Comparison of ENCODE assay signal across 32 cellular contexts in the genomic region with DNA sequence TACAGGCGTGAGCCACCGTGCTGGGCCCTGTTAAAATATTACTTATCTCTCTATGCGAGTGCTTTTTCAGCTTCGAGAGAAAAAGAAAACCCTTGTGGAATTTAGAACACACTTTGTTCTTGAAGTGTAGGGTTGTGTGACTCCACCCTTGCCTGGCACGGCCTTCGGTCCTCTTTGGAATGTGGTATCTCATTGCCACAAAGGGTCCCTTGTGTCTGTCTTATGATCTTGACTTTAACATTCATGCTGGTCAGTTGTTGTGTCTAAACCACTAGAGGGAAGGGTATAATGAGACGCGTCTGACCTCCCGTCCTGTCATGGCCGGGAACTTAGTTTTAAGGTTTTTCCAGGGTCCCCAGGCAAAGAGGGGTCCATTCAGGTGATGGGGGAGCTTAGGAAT.
"Had no signal": no experiment of that assay in that cellular context is flagged by ENCODE, and none has a peak within 500 bp of the region (broad histone marks: within the 10 kb centered on the region; RNA-seq: fewer than 3 reads in every experiment).

No MANE protein-coding gene starts in this region.

- H3K4me3 ChIP-seq: adrenal gland, body of pancreas, coronary artery, dorsolateral prefrontal cortex, gastroesophageal sphincter, heart right ventricle had no signal

- H3K9me3 Mint-ChIP-seq: activated CD4-positive, alpha-beta memory T cell treated with anti-CD3 and anti-CD28 coated beads for 36 hours; activated CD4-positive, alpha-beta T cell treated with anti-CD3 and anti-CD28 coated beads, Interleukin-2, amount 10 ng/mL, durations not matched to agents 24 days and 14 days; activated naive CD4-positive, alpha-beta T cell treated with anti-CD3 and anti-CD28 coated beads for 36 hours; activated naive CD4-positive, alpha-beta T cell treated with anti-CD3 and anti-CD28 coated beads, Interleukin-2, amount 50 U/mL, for 24 hours; activated T-helper 1 cell treated with anti-CD3 and anti-CD28 coated beads, Interleukin-12 subunit alpha, Interleukin-12 subunit beta, Interleukin-2, Interleukin-4 antibody, amounts not matched to agents 30 ng/mL and 10 ng/mL and 1 ng/mL, durations not matched to agents 14 hours and 24 hours and 36 hours; activated T-helper 2 cell treated with anti-CD3 and anti-CD28 coated beads, Interferon-gamma antibody, Interleukin-2, Interleukin-4, amounts not matched to agents 10 μg/mL and 5 μg/mL and 100 μg/mL, durations not matched to agents 14 hours and 24 hours and 36 hours; dendritic cell treated with granulocyte-macrophage colony-stimulating factor and Interleukin-4, amounts not matched to agents 40 ng/mL and 50 ng/mL, for 4 days; endodermal cell had no signal

- DNase-seq: activated CD4-positive, alpha-beta memory T cell treated with anti-CD3 and anti-CD28 coated beads for 36 hours; activated CD4-positive, alpha-beta T cell treated with anti-CD3 and anti-CD28 coated beads for 36 hours; activated CD4-positive, alpha-beta T cell treated with anti-CD3 and anti-CD28 coated beads, Interleukin-2, amount 10 ng/mL, durations not matched to agents 24 days and 14 days; activated CD4-positive, CD25-positive, alpha-beta regulatory T cell; activated CD4-positive, CD25-positive, alpha-beta regulatory T cell treated with anti-CD3 and anti-CD28 coated beads, Interleukin-2, amount 50 U/mL, for 72 hours; activated CD8-positive, alpha-beta memory T cell treated with anti-CD3 and anti-CD28 coated beads, Interleukin-2, amount 10 ng/mL, durations not matched to agents 7 days and 5 days; activated CD8-positive, alpha-beta memory T cell treated with anti-CD3 and anti-CD28 coated beads, Interleukin-2, amount 50 U/mL, for 4 hours; activated CD8-positive, alpha-beta T cell treated with anti-CD3 and anti-CD28 coated beads, Interleukin-2, amount 10 ng/mL, durations not matched to agents 7 days and 5 days; activated effector memory CD4-positive, alpha-beta T cell treated with anti-CD3 and anti-CD28 coated beads, Interleukin-2, amount 50 U/mL, for 16 hours; activated naive CD4-positive, alpha-beta T cell treated with anti-CD3 and anti-CD28 coated beads for 36 hours; activated naive CD8-positive, alpha-beta T cell treated with anti-CD3 and anti-CD28 coated beads for 36 hours; activated naive CD8-positive, alpha-beta T cell treated with anti-CD3 and anti-CD28 coated beads, Interleukin-2, amount 50 U/mL, for 24 hours; activated T-cell treated with anti-CD3 and anti-CD28 coated beads, Interleukin-2, amount 50 U/mL, for 1 hour; activated T-cell treated with anti-CD3 and anti-CD28 coated beads, Interleukin-2, amount 50 U/mL, for 48 hours; adrenal gland; amygdala; aorta; body of pancreas; caudate nucleus; dorsolateral prefrontal cortex; effector memory CD4-positive, alpha-beta T cell; endodermal cell; foreskin keratinocyte; heart right ventricle; T-helper 2 cell had no signal

- H3K27ac Mint-ChIP-seq: activated CD4-positive, alpha-beta memory T cell treated with anti-CD3 and anti-CD28 coated beads for 36 hours; activated CD4-positive, alpha-beta T cell treated with anti-CD3 and anti-CD28 coated beads for 36 hours; activated CD4-positive, alpha-beta T cell treated with anti-CD3 and anti-CD28 coated beads, Interleukin-2, amount 10 ng/mL, durations not matched to agents 24 days and 14 days; activated CD8-positive, alpha-beta memory T cell treated with anti-CD3 and anti-CD28 coated beads, Interleukin-2, amount 10 ng/mL, durations not matched to agents 7 days and 5 days; activated CD8-positive, alpha-beta T cell treated with anti-CD3 and anti-CD28 coated beads, Interleukin-2, amount 10 ng/mL, durations not matched to agents 7 days and 5 days; activated naive CD4-positive, alpha-beta T cell treated with anti-CD3 and anti-CD28 coated beads for 36 hours; activated naive CD4-positive, alpha-beta T cell treated with anti-CD3 and anti-CD28 coated beads, Interleukin-2, amount 50 U/mL, for 24 hours; activated naive CD8-positive, alpha-beta T cell treated with anti-CD3 and anti-CD28 coated beads for 36 hours; activated naive CD8-positive, alpha-beta T cell treated with anti-CD3 and anti-CD28 coated beads, Interleukin-2, amount 50 U/mL, for 24 hours; activated T-helper 1 cell treated with anti-CD3 and anti-CD28 coated beads, Interleukin-12 subunit alpha, Interleukin-12 subunit beta, Interleukin-2, Interleukin-4 antibody, amounts not matched to agents 30 ng/mL and 10 ng/mL and 1 ng/mL, durations not matched to agents 14 hours and 24 hours and 36 hours; activated T-helper 2 cell treated with anti-CD3 and anti-CD28 coated beads, Interferon-gamma antibody, Interleukin-2, Interleukin-4, amounts not matched to agents 10 μg/mL and 5 μg/mL and 100 μg/mL, durations not matched to agents 14 hours and 24 hours and 36 hours; dendritic cell treated with granulocyte-macrophage colony-stimulating factor and Interleukin-4, amounts not matched to agents 40 ng/mL and 50 ng/mL, for 4 days; endodermal cell had no signal

- H3K27me3 Mint-ChIP-seq: activated CD4-positive, alpha-beta memory T cell treated with anti-CD3 and anti-CD28 coated beads for 36 hours; activated CD4-positive, alpha-beta T cell treated with anti-CD3 and anti-CD28 coated beads for 36 hours; activated CD8-positive, alpha-beta memory T cell treated with anti-CD3 and anti-CD28 coated beads, Interleukin-2, amount 10 ng/mL, durations not matched to agents 7 days and 5 days; activated naive CD8-positive, alpha-beta T cell treated with anti-CD3 and anti-CD28 coated beads for 36 hours; activated naive CD8-positive, alpha-beta T cell treated with anti-CD3 and anti-CD28 coated beads, Interleukin-2, amount 50 U/mL, for 24 hours; dendritic cell treated with granulocyte-macrophage colony-stimulating factor and Interleukin-4, amounts not matched to agents 40 ng/mL and 50 ng/mL, for 4 days had no signal

- H3K4me3 Mint-ChIP-seq: activated CD4-positive, alpha-beta memory T cell treated with anti-CD3 and anti-CD28 coated beads for 36 hours; activated CD4-positive, alpha-beta T cell treated with anti-CD3 and anti-CD28 coated beads for 36 hours; activated CD4-positive, alpha-beta T cell treated with anti-CD3 and anti-CD28 coated beads, Interleukin-2, amount 10 ng/mL, durations not matched to agents 24 days and 14 days; activated CD8-positive, alpha-beta memory T cell treated with anti-CD3 and anti-CD28 coated beads, Interleukin-2, amount 10 ng/mL, durations not matched to agents 7 days and 5 days; activated CD8-positive, alpha-beta T cell treated with anti-CD3 and anti-CD28 coated beads, Interleukin-2, amount 10 ng/mL, durations not matched to agents 7 days and 5 days; activated naive CD4-positive, alpha-beta T cell treated with anti-CD3 and anti-CD28 coated beads for 36 hours; activated naive CD4-positive, alpha-beta T cell treated with anti-CD3 and anti-CD28 coated beads, Interleukin-2, amount 50 U/mL, for 24 hours; activated naive CD8-positive, alpha-beta T cell treated with anti-CD3 and anti-CD28 coated beads for 36 hours; activated naive CD8-positive, alpha-beta T cell treated with anti-CD3 and anti-CD28 coated beads, Interleukin-2, amount 50 U/mL, for 24 hours; activated T-helper 1 cell treated with anti-CD3 and anti-CD28 coated beads, Interleukin-12 subunit alpha, Interleukin-12 subunit beta, Interleukin-2, Interleukin-4 antibody, amounts not matched to agents 30 ng/mL and 10 ng/mL and 1 ng/mL, durations not matched to agents 14 hours and 24 hours and 36 hours; dendritic cell treated with granulocyte-macrophage colony-stimulating factor and Interleukin-4, amounts not matched to agents 40 ng/mL and 50 ng/mL, for 4 days; endodermal cell had no signal

- H3K36me3 ChIP-seq: adrenal gland, gastroesophageal sphincter, heart right ventricle had no signal

- H3K9me3 ChIP-seq: adrenal gland, body of pancreas, gastroesophageal sphincter had no signal

- ATAC-seq: activated CD4-positive, alpha-beta T cell treated with anti-CD3 and anti-CD28 coated beads for 36 hours; activated CD8-positive, alpha-beta memory T cell treated with anti-CD3 and anti-CD28 coated beads, Interleukin-2, amount 10 ng/mL, durations not matched to agents 7 days and 5 days; activated CD8-positive, alpha-beta T cell treated with anti-CD3 and anti-CD28 coated beads, Interleukin-2, amount 10 ng/mL, durations not matched to agents 7 days and 5 days; activated naive CD8-positive, alpha-beta T cell treated with anti-CD3 and anti-CD28 coated beads, Interleukin-2, amount 50 U/mL, for 24 hours; body of pancreas; esophagus mucosa; foreskin keratinocyte; gastroesophageal sphincter; heart right ventricle had no signal

- H3K4me1 Mint-ChIP-seq: activated CD4-positive, alpha-beta T cell treated with anti-CD3 and anti-CD28 coated beads for 36 hours; activated CD4-positive, alpha-beta T cell treated with anti-CD3 and anti-CD28 coated beads, Interleukin-2, amount 10 ng/mL, durations not matched to agents 24 days and 14 days; activated CD8-positive, alpha-beta memory T cell treated with anti-CD3 and anti-CD28 coated beads, Interleukin-2, amount 10 ng/mL, durations not matched to agents 7 days and 5 days; activated naive CD4-positive, alpha-beta T cell treated with anti-CD3 and anti-CD28 coated beads, Interleukin-2, amount 50 U/mL, for 24 hours; activated naive CD8-positive, alpha-beta T cell treated with anti-CD3 and anti-CD28 coated beads for 36 hours; activated naive CD8-positive, alpha-beta T cell treated with anti-CD3 and anti-CD28 coated beads, Interleukin-2, amount 50 U/mL, for 24 hours had no signal

- H3K36me3 Mint-ChIP-seq: activated CD4-positive, alpha-beta memory T cell treated with anti-CD3 and anti-CD28 coated beads for 36 hours; activated CD8-positive, alpha-beta memory T cell treated with anti-CD3 and anti-CD28 coated beads, Interleukin-2, amount 10 ng/mL, durations not matched to agents 7 days and 5 days; activated naive CD4-positive, alpha-beta T cell treated with anti-CD3 and anti-CD28 coated beads, Interleukin-2, amount 50 U/mL, for 24 hours; activated naive CD8-positive, alpha-beta T cell treated with anti-CD3 and anti-CD28 coated beads for 36 hours had no signal

- H3K27me3 ChIP-seq: adrenal gland, body of pancreas, dorsolateral prefrontal cortex, foreskin keratinocyte, gastroesophageal sphincter, heart right ventricle had no signal

- H3K4me1 ChIP-seq: adrenal gland, foreskin keratinocyte, gastroesophageal sphincter had no signal

- H3K27ac ChIP-seq: adrenal gland, body of pancreas, coronary artery, dorsolateral prefrontal cortex, foreskin keratinocyte, gastroesophageal sphincter, heart right ventricle had no signal
